In genomic region chr13:103140001-103140671, GRCh38 we compare ENCODE assay signal across 9 cellular contexts.
DNase-seq lines count a peak whose midpoint lies in the region; ATAC-seq and TF ChIP-seq lines count a peak whose summit lies in the region.
"Had no signal": no experiment of that assay in that cellular context is flagged by ENCODE, and none has a peak within 500 bp of the region (broad histone marks: within the 10 kb centered on the region; RNA-seq: fewer than 3 reads in every experiment).

No MANE protein-coding gene starts in this region.

- no peaks in the 10 kb centered on the region for H3K27me3 ChIP-seq in Loucy (ENCODE audit: insufficient read depth, low read length, poor library complexity, severe bottlenecking)

- no peaks in the 10 kb centered on the region for H3K4me1 ChIP-seq in Loucy (ENCODE audit: insufficient read depth, low read length, poor library complexity, severe bottlenecking)

- no peak overlapping the region for H3K4me3 Mint-ChIP-seq in T-cell

- DNase-seq in NCI-H82 (lab: John Stamatoyannopoulos, UW) (peak; percentile 73), NCI-H82 treated with DMSO at 0.1 percent for 48 hours (lab: John Stamatoyannopoulos, UW; ENCODE audit: unreplicated experiment) (no peak), HFF-Myc (ENCODE audit: extremely low read depth, low read depth) (peak; percentile 5), T47D (ENCODE audit: low read depth in 1 of 2, low spot score in 1 of 2) (peak; percentile 4 to 48), midbrain (lab: John Stamatoyannopoulos, UW) (peak; percentile 50), T-cell (no peak), AG08396 (ENCODE audit: low spot score) (no peak)

- no peaks in the 10 kb centered on the region for H3K9me3 ChIP-seq in Loucy (ENCODE audit: insufficient read depth, low read depth, low read length)

- no peak overlapping the region for H3K27ac Mint-ChIP-seq in T-cell
- H3K27ac Mint-ChIP-seq: activated naive CD4-positive, alpha-beta T cell treated with anti-CD3 and anti-CD28 coated beads, Interleukin-2, amount 50 U/mL, for 72 hours had no signal

- no peak for ATAC-seq in T-cell (replicated peaks in 1 of 4)

- no peak overlapping the region for H3K9ac ChIP-seq in Loucy (ENCODE audit: low read depth, low read length, poor library complexity, severe bottlenecking)

- H3K36me3 ChIP-seq in Loucy (ENCODE audit: insufficient read depth, low read length) = no peaks in the 10 kb centered on the region

- H3K79me2 ChIP-seq in Loucy (ENCODE audit: insufficient read depth, low read length) = no peaks in the 10 kb centered on the region

- TF ChIP-seq CTCF in HFF-Myc (IDR thresholded peaks at IDR 0.05; ENCODE audit: low read depth, low read length, missing control alignments) = peak; percentile 48
- peak; percentile 44 for TF ChIP-seq CTCF in Loucy (conservative IDR thresholded peaks at IDR 0.05; ENCODE audit: low read length)

- H3K36me3 Mint-ChIP-seq in T-cell = no peaks in the 10 kb centered on the region
- H3K36me3 Mint-ChIP-seq: activated naive CD4-positive, alpha-beta T cell treated with anti-CD3 and anti-CD28 coated beads, Interleukin-2, amount 50 U/mL, for 72 hours had no signal

- no peaks in the 10 kb centered on the region for H3K27me3 Mint-ChIP-seq in T-cell

- H3K9me2 ChIP-seq in Loucy (replicated peaks; ENCODE audit: low read depth, low read length) = no peaks in the 10 kb centered on the region

- POLR2A ChIA-PET in T-cell (lab: Charles Lee) = no interaction called here

- H2AFZ ChIP-seq in Loucy (ENCODE audit: low read length) = no peak overlapping the region

- H3K4me3 ChIP-seq in HFF-Myc (replicated peaks; ENCODE audit: low read depth, low read length) (no peak overlapping the region), Loucy (ENCODE audit: low read length, poor library complexity, severe bottlenecking) (no peak overlapping the region)

- H3K4me2 ChIP-seq in Loucy (ENCODE audit: low read depth, low read length, poor library complexity, severe bottlenecking) = no peak overlapping the region

- no peaks in the 10 kb centered on the region for H3F3A ChIP-seq in Loucy (ENCODE audit: low read depth)

- peaks cover 0 to 4% (median 0%) of the 10 kb centered on the region in 3 donors for H3K9me3 Mint-ChIP-seq in T-cell

- CTCF ChIA-PET in T-cell (lab: Charles Lee) = interaction anchor here in 1 of 2 donors (0.6 kb wide), 1 partner anchor 213 kb away, joined by 3 read pairs; no protein-coding TSS in a partner anchor

- no peaks in the 10 kb centered on the region for H3K4me1 Mint-ChIP-seq in T-cell

- no peaks in the 10 kb centered on the region for H4K20me1 ChIP-seq in Loucy (ENCODE audit: insufficient read depth, low read length, poor library complexity, severe bottlenecking)

- in situ Hi-C loops in T47D (cut with HindIII; ENCODE audit: low pct_unique_long_range_greater_than_20kb, low sequenced_read_pairs) = no loop called here

Comparison
In these comparisons a context has a peak if more than half of its experiments do, and no peak if none do; other contexts are left out.
1. DNase-seq: peak in NCI-H82 (single experiment), HFF-Myc (single experiment), T47D (2 of 2) and midbrain (single experiment); none in NCI-H82 treated with DMSO at 0.1 percent for 48 hours (single experiment), T-cell (0 of 34) and AG08396 (single experiment).